Comparison of ENCODE assay signal across 23 cellular contexts in the genomic region with DNA sequence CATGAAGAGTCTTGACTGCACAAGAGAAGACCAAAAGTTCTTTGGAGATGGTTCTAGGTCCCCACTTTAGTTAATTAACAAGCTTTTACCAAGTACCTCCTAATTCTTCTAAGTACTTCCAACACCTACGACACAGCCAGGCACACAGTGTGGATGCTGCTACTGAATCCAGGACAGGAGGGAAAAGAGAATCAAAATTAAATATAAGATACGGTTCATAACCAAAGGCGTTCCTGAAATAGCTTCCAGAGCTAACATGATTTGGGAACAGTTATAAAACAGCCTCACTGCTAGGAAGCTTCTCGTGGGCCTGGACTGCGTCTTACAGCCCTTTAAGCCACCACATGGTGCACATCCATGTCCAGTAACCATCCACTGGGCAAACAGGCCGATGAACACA.
DNase-seq lines count a peak whose midpoint lies in the region; ATAC-seq and TF ChIP-seq lines count a peak whose summit lies in the region.
"Had no signal": no experiment of that assay in that cellular context is flagged by ENCODE, and none has a peak within 500 bp of the region (broad histone marks: within the 10 kb centered on the region; RNA-seq: fewer than 3 reads in every experiment).

No MANE protein-coding gene starts in this region.

- TF ChIP-seq CTCF in CD4-positive, alpha-beta T cell (IDR thresholded peaks at IDR 0.05), result no peak
- no peak for TF ChIP-seq CTCF in gastroesophageal sphincter (IDR thresholded peaks at IDR 0.05)
- no peak for TF ChIP-seq CTCF in sigmoid colon (IDR thresholded peaks at IDR 0.05)

- H3K4me1 Mint-ChIP-seq in CD4-positive, alpha-beta T cell (ENCODE audit: low read depth), result peaks cover 99% of the 10 kb centered on the region
- H3K4me1 Mint-ChIP-seq in CD8-positive, alpha-beta memory T cell, result peaks cover 84 to 100% (median 96%) of the 10 kb centered on the region in 3 donors
- peaks cover 74% of the 10 kb centered on the region for H3K4me1 Mint-ChIP-seq in activated CD8-positive, alpha-beta T cell treated with anti-CD3 and anti-CD28 coated beads, Interleukin-2, amount 10 ng/mL, durations not matched to agents 7 days and 5 days (ENCODE audit: low read depth)

- peaks cover 99% of the 10 kb centered on the region for H3K79me2 ChIP-seq in Karpas-422 (ENCODE audit: low read length)

- H3K9me3 ChIP-seq in CD4-positive, alpha-beta T cell (ENCODE audit: control insufficient read depth, low read length), result no peaks in the 10 kb centered on the region
- no peaks in the 10 kb centered on the region for H3K9me3 ChIP-seq in CD8-positive, alpha-beta memory T cell (ENCODE audit: low read length)
- H3K9me3 ChIP-seq in gastroesophageal sphincter (no peaks in the 10 kb centered on the region), sigmoid colon (no peaks in the 10 kb centered on the region), Karpas-422 (ENCODE audit: low read length) (no peaks in the 10 kb centered on the region)
- H3K9me3 ChIP-seq: vagina had no signal

- DNase-seq in CD4-positive, alpha-beta T cell, result no peak
- DNase-seq in CD8-positive, alpha-beta memory T cell, result no peak
- DNase-seq in sigmoid colon (no peak), Karpas-422 (no peak)
- DNase-seq in activated CD8-positive, alpha-beta T cell treated with anti-CD3 and anti-CD28 coated beads, Interleukin-2, amount 10 ng/mL, durations not matched to agents 7 days and 5 days, result no peak
- DNase-seq: activated CD4-positive, CD25-positive, alpha-beta regulatory T cell; activated CD8-positive, alpha-beta memory T cell treated with anti-CD3 and anti-CD28 coated beads for 24 hours; activated naive CD4-positive, alpha-beta T cell treated with anti-CD3 and anti-CD28 coated beads, Interleukin-2, amount 50 U/mL, for 16 hours; effector CD4-positive, alpha-beta T cell; foreskin fibroblast; HCEC 1CT; immature natural killer cell; Kasumi-1; midbrain; NCI-H1694 treated with DMSO at 0.1 percent for 48 hours; NCI-H2171; NCI-H524; NK-92 treated with Interleukin-12 subunit alpha and Interleukin-12 subunit beta, amount 100 ng/mL, for 24 hours had no signal

- POLR2A ChIA-PET in CD4-positive, alpha-beta T cell (lab: Charles Lee), result interaction anchor here (1.5 to 2.5 kb wide), 2 partner anchors 10 to 12 kb away, joined by 7 to 9 read pairs; no protein-coding TSS in a partner anchor
- POLR2A ChIA-PET in CD8-positive, alpha-beta memory T cell (lab: Charles Lee), result no interaction called here
- POLR2A ChIA-PET in activated CD8-positive, alpha-beta T cell treated with anti-CD3 and anti-CD28 coated beads, Interleukin-2, amount 10 ng/mL, durations not matched to agents 7 days and 5 days (lab: Charles Lee), result interaction anchor here (2.2 kb wide), 1 partner anchor 10 kb away, joined by 7 read pairs; no protein-coding TSS in a partner anchor

- no peak for ATAC-seq in CD4-positive, alpha-beta T cell (ENCODE audit: poor library complexity)
- no peak for ATAC-seq in gastroesophageal sphincter
- ATAC-seq in GM19328 (IDR thresholded peaks at IDR 0.05; ENCODE audit: unreplicated experiment), result no peak
- ATAC-seq in activated CD8-positive, alpha-beta T cell treated with anti-CD3 and anti-CD28 coated beads, Interleukin-2, amount 10 ng/mL, durations not matched to agents 7 days and 5 days, result no peak

- intact Hi-C loops in CD4-positive, alpha-beta T cell (cut with DNase I, micrococcal nuclease), result no loop called here
- intact Hi-C loops in sigmoid colon (cut with DNase I), result no loop called here

- no peaks in the 10 kb centered on the region for H3K9me2 ChIP-seq in Karpas-422 (replicated peaks; ENCODE audit: insufficient read depth, low read length)

- TF ChIP-seq EP300 in gastroesophageal sphincter (IDR thresholded peaks at IDR 0.05), result no peak
- no peak for TF ChIP-seq EP300 in sigmoid colon (IDR thresholded peaks at IDR 0.05)

- no peak overlapping the region for H3K27ac ChIP-seq in CD4-positive, alpha-beta T cell (ENCODE audit: low read depth, low read length)
- H3K27ac ChIP-seq in CD8-positive, alpha-beta memory T cell (ENCODE audit: low read depth, low read length), result no peak overlapping the region
- H3K27ac ChIP-seq in gastroesophageal sphincter, result peak overlapping the region in 3 of 4 donors; percentile 70 to 99 (median 77)
- peak overlapping the region; percentile 64 to 99 (median 82) for H3K27ac ChIP-seq in sigmoid colon
- no peak overlapping the region for H3K27ac ChIP-seq in Karpas-422 (ENCODE audit: low read length)
- H3K27ac ChIP-seq: hepatocyte had no signal

- TF ChIP-seq POLR2A in gastroesophageal sphincter (IDR thresholded peaks at IDR 0.05), result no peak
- no peak for TF ChIP-seq POLR2A in sigmoid colon (IDR thresholded peaks at IDR 0.05)

- no peaks in the 10 kb centered on the region for H3K9me3 Mint-ChIP-seq in CD4-positive, alpha-beta T cell
- no peaks in the 10 kb centered on the region for H3K9me3 Mint-ChIP-seq in CD8-positive, alpha-beta memory T cell
- no peaks in the 10 kb centered on the region for H3K9me3 Mint-ChIP-seq in activated CD8-positive, alpha-beta T cell treated with anti-CD3 and anti-CD28 coated beads, Interleukin-2, amount 10 ng/mL, durations not matched to agents 7 days and 5 days (ENCODE audit: insufficient read depth)
- H3K9me3 Mint-ChIP-seq: CD14-positive monocyte, immature natural killer cell had no signal

- peaks cover 42% of the 10 kb centered on the region for H3K36me3 Mint-ChIP-seq in CD4-positive, alpha-beta T cell (ENCODE audit: low read depth)
- H3K36me3 Mint-ChIP-seq in CD8-positive, alpha-beta memory T cell, result peaks cover 0 to 45% (median 11%) of the 10 kb centered on the region in 3 donors
- H3K36me3 Mint-ChIP-seq in activated CD8-positive, alpha-beta T cell treated with anti-CD3 and anti-CD28 coated beads, Interleukin-2, amount 10 ng/mL, durations not matched to agents 7 days and 5 days (ENCODE audit: low read depth), result peaks cover 31% of the 10 kb centered on the region

- CTCF ChIA-PET in CD4-positive, alpha-beta T cell (lab: Charles Lee), result interaction anchor here (1.0 to 4.4 kb wide), 4 partner anchors 12 to 49 kb away, joined by 3 to 42 read pairs (median 10); no protein-coding TSS in a partner anchor
- CTCF ChIA-PET in CD8-positive, alpha-beta memory T cell (lab: Charles Lee), result interaction anchor here (1.5 to 28.2 kb wide), 2 partner anchors 33 to 38 kb away, joined by 3 to 435 read pairs; no protein-coding TSS in a partner anchor
- CTCF ChIA-PET in activated CD8-positive, alpha-beta T cell treated with anti-CD3 and anti-CD28 coated beads, Interleukin-2, amount 10 ng/mL, durations not matched to agents 7 days and 5 days (lab: Charles Lee), result interaction anchor here (0.7 to 25.7 kb wide), 4 partner anchors 12 to 127 kb away, joined by 3 to 656 read pairs (median 56); no protein-coding TSS in a partner anchor

- H3K27me3 ChIP-seq in CD4-positive, alpha-beta T cell (ENCODE audit: control insufficient read depth, insufficient read depth, low read length), result no peaks in the 10 kb centered on the region
- no peaks in the 10 kb centered on the region for H3K27me3 ChIP-seq in CD8-positive, alpha-beta memory T cell (ENCODE audit: insufficient read depth, low read length, poor library complexity, severe bottlenecking)
- H3K27me3 ChIP-seq in gastroesophageal sphincter (no peaks in the 10 kb centered on the region), sigmoid colon (no peaks in the 10 kb centered on the region), Karpas-422 (ENCODE audit: low read length) (no peaks in the 10 kb centered on the region)
- H3K27me3 ChIP-seq: hepatocyte, vagina had no signal

- WGBS in gastroesophageal sphincter (ENCODE audit: low coverage in 1 of 2), 2 donors, result 68 to 86% methylated on average over 1 to 6 of the region's 6 CpGs
- WGBS in sigmoid colon, 2 donors, result 93 to 96% methylated on average over 6 of the region's 6 CpGs

- peak overlapping the region; percentile 95 for H3K27ac Mint-ChIP-seq in CD4-positive, alpha-beta T cell
- H3K27ac Mint-ChIP-seq in CD8-positive, alpha-beta memory T cell, result peak overlapping the region in 7 of 8 donors; percentile 21 to 97 (median 84)
- no peak overlapping the region for H3K27ac Mint-ChIP-seq in activated CD8-positive, alpha-beta T cell treated with anti-CD3 and anti-CD28 coated beads, Interleukin-2, amount 10 ng/mL, durations not matched to agents 7 days and 5 days

- H3K27me3 Mint-ChIP-seq in CD4-positive, alpha-beta T cell, result no peaks in the 10 kb centered on the region
- H3K27me3 Mint-ChIP-seq in CD8-positive, alpha-beta memory T cell, result peaks cover 0 to 3% of the 10 kb centered on the region in 2 donors
- no peaks in the 10 kb centered on the region for H3K27me3 Mint-ChIP-seq in activated CD8-positive, alpha-beta T cell treated with anti-CD3 and anti-CD28 coated beads, Interleukin-2, amount 10 ng/mL, durations not matched to agents 7 days and 5 days (ENCODE audit: low read depth)

- no peak overlapping the region for H3K9ac ChIP-seq in Karpas-422 (ENCODE audit: low read length)

- H3K36me3 ChIP-seq in CD8-positive, alpha-beta memory T cell (ENCODE audit: insufficient read depth, low read length), result peaks cover 13% of the 10 kb centered on the region
- H3K36me3 ChIP-seq in gastroesophageal sphincter (peaks cover 0 to 2% of the 10 kb centered on the region in 2 donors), sigmoid colon (no peaks in the 10 kb centered on the region), Karpas-422 (ENCODE audit: insufficient read depth, low read length) (no peaks in the 10 kb centered on the region)

- H3K4me3 ChIP-seq in CD8-positive, alpha-beta memory T cell (ENCODE audit: low read length), result no peak overlapping the region
- no peak overlapping the region for H3K4me3 ChIP-seq in gastroesophageal sphincter
- H3K4me3 ChIP-seq in sigmoid colon, result no peak overlapping the region
- no peak overlapping the region for H3K4me3 ChIP-seq in Karpas-422 (ENCODE audit: low read length)
- H3K4me3 ChIP-seq: hepatocyte, vagina had no signal

- no peaks in the 10 kb centered on the region for H4K20me1 ChIP-seq in Karpas-422 (ENCODE audit: insufficient read depth, low read depth, low read length)

- no peak overlapping the region for H3K4me3 Mint-ChIP-seq in CD4-positive, alpha-beta T cell
- H3K4me3 Mint-ChIP-seq in CD8-positive, alpha-beta memory T cell, result no peak overlapping the region
- no peak overlapping the region for H3K4me3 Mint-ChIP-seq in activated CD8-positive, alpha-beta T cell treated with anti-CD3 and anti-CD28 coated beads, Interleukin-2, amount 10 ng/mL, durations not matched to agents 7 days and 5 days
- H3K4me3 Mint-ChIP-seq: CD14-positive monocyte, immature natural killer cell had no signal

- peaks cover 85% of the 10 kb centered on the region for H3K4me1 ChIP-seq in CD8-positive, alpha-beta memory T cell (ENCODE audit: insufficient read depth, low read length)
- H3K4me1 ChIP-seq in gastroesophageal sphincter (peaks cover 5 to 100% (median 66%) of the 10 kb centered on the region in 3 donors), sigmoid colon (peaks cover 0 to 83% (median 72%) of the 10 kb centered on the region in 4 donors), Karpas-422 (ENCODE audit: low read length) (peaks cover 15% of the 10 kb centered on the region)

- H2AFZ ChIP-seq in Karpas-422 (ENCODE audit: low read length), result no peak overlapping the region
- H2AFZ ChIP-seq: hepatocyte had no signal

- no peak overlapping the region for H3K4me2 ChIP-seq in Karpas-422 (ENCODE audit: low read depth, low read length, poor library complexity, severe bottlenecking)
- H3K4me2 ChIP-seq: hepatocyte had no signal

Comparison
In these comparisons a context has a peak if more than half of its experiments do, and no peak if none do; other contexts are left out.
1. H3K27ac ChIP-seq: peak in gastroesophageal sphincter (3 of 4) and sigmoid colon (4 of 4); none in CD4-positive, alpha-beta T cell (single experiment), CD8-positive, alpha-beta memory T cell (single experiment) and Karpas-422 (single experiment).